In the genomic region with DNA sequence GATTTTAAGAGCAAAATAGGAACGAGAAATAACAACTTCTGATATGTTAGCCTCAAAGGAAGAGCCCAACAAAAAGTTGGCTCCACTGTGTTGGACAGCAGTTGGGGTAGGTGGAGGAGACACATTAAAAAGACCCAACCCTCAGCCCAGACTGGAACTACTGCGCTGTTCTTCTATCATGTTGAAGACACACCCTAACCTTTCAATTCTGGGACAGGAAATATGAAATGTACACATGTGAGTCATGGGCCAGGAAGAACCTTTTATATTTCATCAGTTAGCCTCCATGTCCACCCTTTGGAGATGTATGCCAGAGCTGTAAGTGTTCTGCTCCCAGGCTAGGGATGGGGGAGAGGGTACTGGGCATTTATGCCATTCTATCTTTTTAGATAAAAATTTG, we compare ENCODE assay signal across 24 cellular contexts. TPM values are rescaled to one million over a fixed set of nuclear protein-coding genes. Genes with fewer than 3 reads are reported as not detected.
DNase-seq lines count a peak whose midpoint lies in the region; ATAC-seq and TF ChIP-seq lines count a peak whose summit lies in the region.
"Had no signal": no experiment of that assay in that cellular context is flagged by ENCODE, and none has a peak within 500 bp of the region (broad histone marks: within the 10 kb centered on the region; RNA-seq: fewer than 3 reads in every experiment).

No MANE protein-coding gene starts in this region.

- no TSS peak for BruUV-seq in mammary epithelial cell (replicated peaks; lab: Mats Ljungman, UMichigan)

- no peak overlapping the region for H3K4me3 Mint-ChIP-seq in activated naive CD4-positive, alpha-beta T cell treated with anti-CD3 and anti-CD28 coated beads for 36 hours
- no peak overlapping the region for H3K4me3 Mint-ChIP-seq in stimulated activated naive CD8-positive, alpha-beta T cell treated with anti-CD3 and anti-CD28 coated beads, Interleukin-15, Interleukin-2, amounts not matched to agents 100 ng/mL and 50 ng/mL, for 24 hours
- H3K4me3 Mint-ChIP-seq: activated naive CD8-positive, alpha-beta T cell treated with anti-CD3 and anti-CD28 coated beads, Interleukin-2, amount 10 ng/mL, durations not matched to agents 7 days and 5 days; GM23338; immature natural killer cell had no signal

- in situ Hi-C loops in mammary epithelial cell (cut with MboI; ENCODE audit: low sequenced_read_pairs in 2 of 2) = loop anchor here in 1 of 2 donors (25.0 kb wide), 1 partner anchor 163 kb away; no protein-coding TSS in a partner anchor

- DNase-seq in activated naive CD4-positive, alpha-beta T cell treated with anti-CD3 and anti-CD28 coated beads for 36 hours = peak; percentile 18
- DNase-seq in activated naive CD4-positive, alpha-beta T cell treated with Interleukin-2 at 50 U/mL for 16 hours = no peak
- DNase-seq in MM.1S = no peak
- peak; percentile 23 for DNase-seq in mammary epithelial cell
- DNase-seq in NCI-H1092 treated with DMSO at 0.1 percent for 48 hours (lab: John Stamatoyannopoulos, UW) = no peak
- DNase-seq in stimulated activated naive CD4-positive, alpha-beta T cell treated with Interleukin-2 at 50 U/mL for 16 hours (lab: John Stamatoyannopoulos, UW) = no peak
- DNase-seq in lower lobe of right lung = no peak
- DNase-seq: activated naive CD8-positive, alpha-beta T cell treated with anti-CD3 and anti-CD28 coated beads, Interleukin-2, amount 10 ng/mL, durations not matched to agents 7 days and 5 days; COR-L47; heart left ventricle; immature natural killer cell; naive thymus-derived CD4-positive, alpha-beta T cell; NCI-H1417; NCI-H226; NK-92 treated with Interleukin-12 subunit alpha and Interleukin-12 subunit beta, amount 100 ng/mL, for 24 hours; stimulated activated CD4-positive, alpha-beta T cell treated with anti-CD3 and anti-CD28 coated beads, Interleukin-2, amount 100 ng/mL, for 24 hours; SW 1271; testis had no signal

- no peaks in the 10 kb centered on the region for H4K20me1 ChIP-seq in MM.1S (ENCODE audit: insufficient read depth, low read length)
- no peaks in the 10 kb centered on the region for H4K20me1 ChIP-seq in mammary epithelial cell (ENCODE audit: insufficient read depth, low read length)

- H3K27ac Mint-ChIP-seq in activated naive CD4-positive, alpha-beta T cell treated with anti-CD3 and anti-CD28 coated beads for 36 hours = peak overlapping the region; percentile 79
- peak overlapping the region; percentile 60 for H3K27ac Mint-ChIP-seq in stimulated activated naive CD8-positive, alpha-beta T cell treated with anti-CD3 and anti-CD28 coated beads, Interleukin-15, Interleukin-2, amounts not matched to agents 100 ng/mL and 50 ng/mL, for 24 hours
- H3K27ac Mint-ChIP-seq: GM23338, immature natural killer cell had no signal

- H3K27me3 Mint-ChIP-seq in activated naive CD4-positive, alpha-beta T cell treated with anti-CD3 and anti-CD28 coated beads for 36 hours (ENCODE audit: low read depth) = peaks cover 2% of the 10 kb centered on the region
- H3K27me3 Mint-ChIP-seq in stimulated activated naive CD8-positive, alpha-beta T cell treated with anti-CD3 and anti-CD28 coated beads, Interleukin-15, Interleukin-2, amounts not matched to agents 100 ng/mL and 50 ng/mL, for 24 hours = no peaks in the 10 kb centered on the region

- H3K9me3 Mint-ChIP-seq in activated naive CD4-positive, alpha-beta T cell treated with anti-CD3 and anti-CD28 coated beads for 36 hours = no peaks in the 10 kb centered on the region
- H3K9me3 Mint-ChIP-seq in stimulated activated naive CD8-positive, alpha-beta T cell treated with anti-CD3 and anti-CD28 coated beads, Interleukin-15, Interleukin-2, amounts not matched to agents 100 ng/mL and 50 ng/mL, for 24 hours = no peaks in the 10 kb centered on the region
- H3K9me3 Mint-ChIP-seq: activated naive CD8-positive, alpha-beta T cell treated with anti-CD3 and anti-CD28 coated beads, Interleukin-2, amount 10 ng/mL, durations not matched to agents 7 days and 5 days; immature natural killer cell; naive thymus-derived CD4-positive, alpha-beta T cell had no signal

- no peaks in the 10 kb centered on the region for H3K36me3 Mint-ChIP-seq in activated naive CD4-positive, alpha-beta T cell treated with anti-CD3 and anti-CD28 coated beads for 36 hours (ENCODE audit: low read depth)
- no peaks in the 10 kb centered on the region for H3K36me3 Mint-ChIP-seq in stimulated activated naive CD8-positive, alpha-beta T cell treated with anti-CD3 and anti-CD28 coated beads, Interleukin-15, Interleukin-2, amounts not matched to agents 100 ng/mL and 50 ng/mL, for 24 hours (ENCODE audit: low read depth)
- H3K36me3 Mint-ChIP-seq: activated naive CD8-positive, alpha-beta T cell treated with anti-CD3 and anti-CD28 coated beads, Interleukin-2, amount 10 ng/mL, durations not matched to agents 7 days and 5 days; immature natural killer cell; naive thymus-derived CD4-positive, alpha-beta T cell had no signal

- H3K27me3 ChIP-seq in MM.1S (replicated peaks; ENCODE audit: insufficient read depth, low read length) (no peaks in the 10 kb centered on the region), mammary epithelial cell (ENCODE audit: insufficient read depth, low read length) (no peaks in the 10 kb centered on the region), lower lobe of right lung (ENCODE audit: low read depth) (no peaks in the 10 kb centered on the region)
- H3K27me3 ChIP-seq: cardiac muscle cell, heart left ventricle, testis had no signal

- no peak overlapping the region for H3K9ac ChIP-seq in MM.1S (ENCODE audit: low read length)
- no peak overlapping the region for H3K9ac ChIP-seq in mammary epithelial cell (ENCODE audit: insufficient read depth, low read length)

- H3K4me1 ChIP-seq in MM.1S (ENCODE audit: low read length) (peaks cover 20% of the 10 kb centered on the region), mammary epithelial cell (ENCODE audit: insufficient read depth, low read length) (peaks cover 9% of the 10 kb centered on the region), lower lobe of right lung (no peaks in the 10 kb centered on the region)
- H3K4me1 ChIP-seq: testis had no signal

- H3K4me2 ChIP-seq in MM.1S (ENCODE audit: low read depth, low read length) = peak overlapping the region; percentile 6; the same call in 1 of the 2 replicates
- peak overlapping the region; percentile 51 for H3K4me2 ChIP-seq in mammary epithelial cell (ENCODE audit: insufficient read depth, low read depth, low read length)
- H3K4me2 ChIP-seq: GM23338 had no signal

- TF ChIP-seq CTCF in MM.1S (IDR thresholded peaks at IDR 0.05; ENCODE audit: low read length) (no peak), mammary epithelial cell (conservative IDR thresholded peaks at IDR 0.05 in 1 of 2, IDR thresholded peaks at IDR 0.05 in 1 of 2; ENCODE audit: extremely low read depth in 1 of 2, insufficient read depth in 1 of 2, low read depth in 1 of 2, low read length in 2 of 2) (no peak), lower lobe of right lung (IDR thresholded peaks at IDR 0.05) (no peak)

- H3K4me3 ChIP-seq in MM.1S (ENCODE audit: low read length) = no peak overlapping the region
- no peak overlapping the region for H3K4me3 ChIP-seq in mammary epithelial cell (replicated peaks in 1 of 3; ENCODE audit: insufficient read depth in 1 of 3, low read depth in 2 of 3, low read length in 3 of 3)
- no peak overlapping the region for H3K4me3 ChIP-seq in lower lobe of right lung
- H3K4me3 ChIP-seq: cardiac muscle cell, GM23338, heart left ventricle, K562, testis had no signal

- H3K27ac ChIP-seq in MM.1S (ENCODE audit: low read length) (no peak overlapping the region), mammary epithelial cell (ENCODE audit: insufficient read depth, low read depth, low read length) (no peak overlapping the region), lower lobe of right lung (no peak overlapping the region)
- H3K27ac ChIP-seq: cardiac muscle cell, heart left ventricle, testis had no signal

- peaks cover 16% of the 10 kb centered on the region for H3K4me1 Mint-ChIP-seq in activated naive CD4-positive, alpha-beta T cell treated with anti-CD3 and anti-CD28 coated beads for 36 hours (ENCODE audit: low read depth)
- H3K4me1 Mint-ChIP-seq in stimulated activated naive CD8-positive, alpha-beta T cell treated with anti-CD3 and anti-CD28 coated beads, Interleukin-15, Interleukin-2, amounts not matched to agents 100 ng/mL and 50 ng/mL, for 24 hours (ENCODE audit: low read depth) = peaks cover 18% of the 10 kb centered on the region
- H3K4me1 Mint-ChIP-seq: GM23338, immature natural killer cell had no signal

- dilution Hi-C loops in mammary epithelial cell (cut with HindIII; ENCODE audit: low sequenced_read_pairs) = no loop called here

- H3K9me3 ChIP-seq in MM.1S (replicated peaks; ENCODE audit: insufficient read depth, low read length) = no peaks in the 10 kb centered on the region
- H3K9me3 ChIP-seq in mammary epithelial cell (replicated peaks; ENCODE audit: insufficient read depth, low read length) = no peaks in the 10 kb centered on the region
- no peaks in the 10 kb centered on the region for H3K9me3 ChIP-seq in lower lobe of right lung
- H3K9me3 ChIP-seq: heart left ventricle, testis had no signal

- H3K79me2 ChIP-seq in MM.1S (ENCODE audit: low read length) = no peaks in the 10 kb centered on the region
- no peaks in the 10 kb centered on the region for H3K79me2 ChIP-seq in mammary epithelial cell (ENCODE audit: insufficient read depth, low read length)

- no peaks in the 10 kb centered on the region for H3K9me2 ChIP-seq in MM.1S (replicated peaks; ENCODE audit: insufficient read depth, low read length)

- no peak overlapping the region for H2AFZ ChIP-seq in MM.1S (ENCODE audit: low read length)
- H2AFZ ChIP-seq in mammary epithelial cell (ENCODE audit: low read depth, low read length) = peak overlapping the region; percentile 73
- H2AFZ ChIP-seq: GM23338 had no signal

- H3F3A ChIP-seq in MM.1S (ENCODE audit: insufficient read depth, low read length) = peaks cover 4% of the 10 kb centered on the region; the same call in 1 of the 2 replicates

- ATAC-seq in lower lobe of right lung = no peak
- ATAC-seq: GM23338; heart left ventricle; K562; naive thymus-derived CD4-positive, alpha-beta T cell had no signal

- intact Hi-C loops in activated naive CD4-positive, alpha-beta T cell treated with anti-CD3 and anti-CD28 coated beads for 36 hours (cut with micrococcal nuclease) = loop anchor here (1.0 to 5.0 kb wide), 4 partner anchors 22 to 1638 kb away; a partner anchor contains a TSS
- intact Hi-C loops in mammary epithelial cell (cut with micrococcal nuclease) (no loop called here), lower lobe of right lung (cut with DNase I) (loop anchor here (10.0 kb wide), 1 partner anchor 271 kb away; a partner anchor contains a TSS)

- WGBS in mammary epithelial cell (ENCODE audit: low coverage, missing lambda C conversion rate) = 44% methylated on average over 2 of the region's 2 CpGs

- CTCF ChIA-PET in activated naive CD4-positive, alpha-beta T cell treated with anti-CD3 and anti-CD28 coated beads for 36 hours (lab: Charles Lee) = interaction anchor here (0.6 to 2.0 kb wide), 4 partner anchors 11 to 272 kb away, joined by 3 to 5 read pairs (median 3); a partner anchor contains a TSS
- CTCF ChIA-PET in mammary epithelial cell (lab: Charles Lee; ENCODE audit: low non-redundant PET) = no interaction called here

- no peaks in the 10 kb centered on the region for H3K36me3 ChIP-seq in MM.1S (replicated peaks; ENCODE audit: insufficient read depth, low read length)
- no peaks in the 10 kb centered on the region for H3K36me3 ChIP-seq in mammary epithelial cell (ENCODE audit: insufficient read depth, low read length)
- H3K36me3 ChIP-seq in lower lobe of right lung = no peaks in the 10 kb centered on the region
- H3K36me3 ChIP-seq: cardiac muscle cell, heart left ventricle had no signal

RNA-seq across cellular contexts. Expression of a gene that starts 22.1 kb away (rescaled TPM):
- total RNA-seq in activated naive CD4-positive, alpha-beta T cell treated with anti-CD3 and anti-CD28 coated beads for 36 hours = 10 to 100 TPM; 14.8 to 15.3 TPM
- total RNA-seq in mammary epithelial cell (10 to 100 TPM; 45.3 to 68.5 TPM), lower lobe of right lung (34.7 TPM)
- 65.3 TPM for polyA plus RNA-seq in mammary epithelial cell
- polyA minus RNA-seq in mammary epithelial cell = 96.7 TPM

RNA-seq across cellular contexts. Expression of a gene that starts 44.1 kb away (rescaled TPM):
- total RNA-seq in activated naive CD4-positive, alpha-beta T cell treated with anti-CD3 and anti-CD28 coated beads for 36 hours = not detected
- total RNA-seq in mammary epithelial cell (not detected), lower lobe of right lung (not detected)
- polyA plus RNA-seq in mammary epithelial cell = not detected
- not detected for polyA minus RNA-seq in mammary epithelial cell
- total RNA-seq: activated naive CD8-positive, alpha-beta T cell treated with anti-CD3 and anti-CD28 coated beads, Interleukin-2, amount 10 ng/mL, durations not matched to agents 7 days and 5 days; cardiac muscle cell; fibroblast of lung; GM23338; heart left ventricle; K562; lung microvascular endothelial cell; naive thymus-derived CD4-positive, alpha-beta T cell had no signal
- polyA plus RNA-seq: cardiac muscle cell; fibroblast of lung; GM23338; heart left ventricle; immature natural killer cell; K562; naive thymus-derived CD4-positive, alpha-beta T cell had no signal

Comparison
In these comparisons a context has a peak if more than half of its experiments do, and no peak if none do; other contexts are left out.
1. DNase-seq: peak in activated naive CD4-positive, alpha-beta T cell treated with anti-CD3 and anti-CD28 coated beads for 36 hours (single experiment) and mammary epithelial cell (single experiment); none in activated naive CD4-positive, alpha-beta T cell treated with Interleukin-2 at 50 U/mL for 16 hours (single experiment), MM.1S (single experiment), NCI-H1092 treated with DMSO at 0.1 percent for 48 hours (single experiment), stimulated activated naive CD4-positive, alpha-beta T cell treated with Interleukin-2 at 50 U/mL for 16 hours (single experiment) and lower lobe of right lung (single experiment).